In the genomic region with DNA sequence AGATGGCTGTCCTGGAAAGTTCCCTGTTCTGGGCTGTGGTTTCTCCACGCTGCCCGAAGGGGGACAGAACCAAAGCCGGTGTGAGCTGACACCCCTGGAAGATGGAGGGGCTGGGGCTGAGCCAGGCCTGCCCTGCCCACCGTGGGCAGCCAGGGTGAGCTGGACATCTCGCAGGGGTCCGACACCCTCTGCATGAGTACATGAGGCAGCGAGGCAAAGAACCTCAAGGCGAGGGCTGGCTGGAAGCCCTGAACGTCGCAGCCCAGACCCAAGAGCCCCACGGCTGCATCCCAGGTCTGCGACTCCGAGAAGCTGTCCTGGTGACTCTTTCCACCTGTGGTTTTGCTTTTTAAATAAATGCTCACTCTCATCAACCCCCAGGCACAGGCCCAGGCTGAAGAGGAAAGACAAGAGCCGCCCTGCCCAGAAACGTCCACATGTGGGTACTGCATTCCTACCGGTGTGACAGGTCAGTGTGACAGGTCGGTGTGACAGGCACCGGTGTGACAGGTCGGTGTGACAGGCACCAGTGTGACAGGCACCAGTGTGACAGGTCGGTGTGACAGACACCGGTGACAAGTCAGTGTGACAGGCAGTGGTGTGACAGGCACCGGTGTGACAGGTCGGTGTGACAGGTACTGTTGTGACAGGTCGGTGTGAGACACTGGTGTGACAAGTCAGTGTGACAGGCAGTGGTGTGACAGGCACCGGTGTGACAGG, we compare ENCODE assay signal across 17 cellular contexts.
"Had no signal": no experiment of that assay in that cellular context is flagged by ENCODE, and none has a peak within 500 bp of the region (broad histone marks: within the 10 kb centered on the region; RNA-seq: fewer than 3 reads in every experiment).

No MANE protein-coding gene starts in this region.

- FAIRE-seq: keratinocyte, pancreas had no signal

- H3K27ac ChIP-seq: colonic mucosa, left lung, pancreas had no signal

- DNase-seq: activated B cell treated with CpG ODN at 0.5 μM for 24 hours; activated CD4-positive, alpha-beta T cell treated with anti-CD3 and anti-CD28 coated beads, Interleukin-2, amount 10 ng/mL, durations not matched to agents 24 days and 14 days; activated CD8-positive, alpha-beta T cell treated with anti-CD3 and anti-CD28 coated beads for 36 hours; activated naive CD4-positive, alpha-beta T cell treated with anti-CD3 and anti-CD28 coated beads for 36 hours; activated T-cell treated with anti-CD3 and anti-CD28 coated beads, Interleukin-2, amount 50 U/mL, for 24 hours; anterior cingulate cortex; colonic mucosa; endodermal cell; foreskin melanocyte; head of caudate nucleus; naive B cell; stimulated activated naive B cell treated with anti-CD40 and anti-IgM and Interleukin-4, amounts not matched to agents 10 μg/mL and 1 μg/mL and 100 μg/mL, for 72 hours; T-helper 9 cell had no signal

- ATAC-seq: activated CD8-positive, alpha-beta T cell treated with anti-CD3 and anti-CD28 coated beads for 36 hours; left lung; pancreas; stimulated activated naive B cell treated with anti-CD40 and anti-IgM and Interleukin-4, amounts not matched to agents 10 μg/mL and 1 μg/mL and 100 μg/mL, for 72 hours had no signal

- H3K36me3 ChIP-seq: colonic mucosa had no signal

- H3K4me3 ChIP-seq: colonic mucosa, left lung, mucosa of descending colon, pancreas had no signal

- H3K27me3 ChIP-seq: colonic mucosa, left lung, pancreas had no signal

- H3K9me3 ChIP-seq: colonic mucosa, left lung, mucosa of descending colon, pancreas had no signal
